In genomic region chr19:32675720-32676185, GRCh38 we compare ENCODE assay signal across 8 cellular contexts. TPM values are rescaled to one million over a fixed set of nuclear protein-coding genes. Genes with fewer than 3 reads are reported as not detected.
DNase-seq lines count a peak whose midpoint lies in the region; ATAC-seq and TF ChIP-seq lines count a peak whose summit lies in the region.

Gene RGS9BP, plus strand, starts transcription at chr19:32675848. Its CDS starts 416 bp downstream, at chr19:32676264.

- H2AFZ ChIP-seq in OCI-LY3 (ENCODE audit: low read depth, low read length) = peak within 1 kb of the TSS; percentile 87

- H4K20me1 ChIP-seq in OCI-LY3 (ENCODE audit: insufficient read depth, low read length) = peaks cover 29% of the 10 kb centered on the region

- peak within 1 kb of the TSS; percentile 86 for H3K9ac ChIP-seq in OCI-LY3 (ENCODE audit: low read length)

- peaks cover 2 to 6% of the 10 kb centered on the region in 2 donors for H3K36me3 Mint-ChIP-seq in activated T-cell treated with anti-CD3 and anti-CD28 coated beads, Interleukin-2, amount 50 U/mL, for 72 hours (ENCODE audit: insufficient read depth in 2 of 2)

- peaks cover 42% of the 10 kb centered on the region for H3K79me2 ChIP-seq in OCI-LY3 (ENCODE audit: low read length)

- peak within 1 kb of the TSS; percentile 98 for H3K4me2 ChIP-seq in OCI-LY3 (ENCODE audit: low read length)

- intact Hi-C loops in esophagus squamous epithelium (cut with DNase I) = no loop called here

- peaks cover 37% of the 10 kb centered on the region for H3K4me1 Mint-ChIP-seq in activated T-cell treated with anti-CD3 and anti-CD28 coated beads, Interleukin-2, amount 50 U/mL, for 72 hours (ENCODE audit: low read depth)

- H3K4me1 ChIP-seq in OCI-LY3 (ENCODE audit: low read length) = peaks cover 11% of the 10 kb centered on the region
- H3K4me1 ChIP-seq in esophagus squamous epithelium = peaks cover 25 to 55% (median 28%) of the 10 kb centered on the region in 3 donors
- peaks cover 4 to 33% of the 10 kb centered on the region in 2 donors for H3K4me1 ChIP-seq in muscle layer of duodenum (ENCODE audit: control insufficient read depth in 1 of 2, insufficient read depth in 2 of 2, low read length in 2 of 2)

- peak within 1 kb of the TSS; percentile 41 for H3K27ac Mint-ChIP-seq in activated T-cell treated with anti-CD3 and anti-CD28 coated beads, Interleukin-2, amount 50 U/mL, for 72 hours

- H3K36me3 ChIP-seq in OCI-LY3 (replicated peaks; ENCODE audit: low read depth, low read length) (no peaks in the 10 kb centered on the region), esophagus squamous epithelium (no peaks in the 10 kb centered on the region), muscle layer of duodenum (ENCODE audit: control insufficient read depth in 1 of 2, insufficient read depth in 2 of 2, low read length in 2 of 2) (no peaks in the 10 kb centered on the region)

- DNase-seq in GDM1 (lab: John Stamatoyannopoulos, UW) = peak; percentile 70
- DNase-seq in activated T-cell treated with anti-CD3 and anti-CD28 coated beads, Interleukin-2, amount 50 U/mL, for 72 hours = peak; percentile 59 to 66
- DNase-seq in esophagus squamous epithelium (lab: John Stamatoyannopoulos, UW) = no peak
- peak; percentile 67 for DNase-seq in stimulated activated naive CD8-positive, alpha-beta T cell treated with anti-CD3 and anti-CD28 coated beads, Interleukin-15, Interleukin-2, amounts not matched to agents 100 U/mL and 50 U/mL, for 24 hours

- no peak for TF ChIP-seq POLR2A in esophagus squamous epithelium (IDR thresholded peaks at IDR 0.05)

- H3K9me3 ChIP-seq in OCI-LY3 (ENCODE audit: insufficient read depth, low read length) (no peaks in the 10 kb centered on the region), esophagus squamous epithelium (no peaks in the 10 kb centered on the region), muscle layer of duodenum (ENCODE audit: control insufficient read depth in 1 of 2, low read length in 2 of 2) (no peaks in the 10 kb centered on the region)

- peaks cover 14% of the 10 kb centered on the region for H3K27me3 Mint-ChIP-seq in activated T-cell treated with anti-CD3 and anti-CD28 coated beads, Interleukin-2, amount 50 U/mL, for 72 hours (ENCODE audit: low read depth)

- ATAC-seq in HG03442 (IDR thresholded peaks at IDR 0.05; ENCODE audit: unreplicated experiment) (peak; percentile 29), GM19455 (IDR thresholded peaks at IDR 0.05; ENCODE audit: unreplicated experiment) (no peak)
- ATAC-seq in activated T-cell treated with anti-CD3 and anti-CD28 coated beads, Interleukin-2, amount 50 U/mL, for 72 hours (replicated peaks in 1 of 2) = peak; percentile 42 to 47
- peak; percentile 30 for ATAC-seq in stimulated activated naive CD8-positive, alpha-beta T cell treated with anti-CD3 and anti-CD28 coated beads, Interleukin-15, Interleukin-2, amounts not matched to agents 100 U/mL and 50 U/mL, for 24 hours

- 0% methylated on average over 7 of the region's 53 CpGs; no CpG with 5 or more reads in 1 of the 2 donors for WGBS in esophagus squamous epithelium, 2 donors

- TF ChIP-seq CTCF in OCI-LY3 (IDR thresholded peaks at IDR 0.05; ENCODE audit: low read depth, low read length) = no peak
- TF ChIP-seq CTCF in esophagus squamous epithelium (IDR thresholded peaks at IDR 0.05) = no peak

- H3K27ac ChIP-seq in OCI-LY3 (ENCODE audit: low read length) (peak within 1 kb of the TSS; percentile 23), esophagus squamous epithelium (peak within 1 kb of the TSS; percentile 85 to 95 (median 92)), muscle layer of duodenum (ENCODE audit: low read length) (peak within 1 kb of the TSS; percentile 31)

- H3K27me3 ChIP-seq in OCI-LY3 (ENCODE audit: low read depth, low read length) = no peaks in the 10 kb centered on the region
- peaks cover 0 to 22% (median 0%) of the 10 kb centered on the region in 4 donors for H3K27me3 ChIP-seq in esophagus squamous epithelium
- H3K27me3 ChIP-seq in muscle layer of duodenum (ENCODE audit: low read depth, low read length) = peaks cover 11% of the 10 kb centered on the region

- H3K4me3 ChIP-seq in OCI-LY3 (ENCODE audit: low read length) (peak within 1 kb of the TSS; percentile 95), esophagus squamous epithelium (peak within 1 kb of the TSS; percentile 69 to 98 (median 86)), muscle layer of duodenum (ENCODE audit: low read depth in 1 of 2, low read length in 2 of 2) (peak within 1 kb of the TSS; percentile 66 to 90)

- H3K4me3 Mint-ChIP-seq in activated T-cell treated with anti-CD3 and anti-CD28 coated beads, Interleukin-2, amount 50 U/mL, for 72 hours = peak within 1 kb of the TSS; percentile 89 to 90

- H3K9me3 Mint-ChIP-seq in activated T-cell treated with anti-CD3 and anti-CD28 coated beads, Interleukin-2, amount 50 U/mL, for 72 hours = no peaks in the 10 kb centered on the region

RNA-seq across cellular contexts. Expression of gene RGS9BP, which starts in this region (rescaled TPM):
- total RNA-seq in activated T-cell treated with anti-CD3 and anti-CD28 coated beads, Interleukin-2, amount 50 U/mL, for 72 hours = under 1 TPM; 0.14 to 0.31 TPM
- total RNA-seq in esophagus squamous epithelium = 1 to 10 TPM in 1 of 4 donors, under 1 TPM in 3; 0.09 to 2.0 (median 0.23) TPM

Comparison
In these comparisons a context has a peak if more than half of its experiments do, and no peak if none do; other contexts are left out.
1. Peak in DNase-seq and ATAC-seq in activated T-cell treated with anti-CD3 and anti-CD28 coated beads, Interleukin-2, amount 50 U/mL, for 72 hours; RNA of the gene not detected or under 1 TPM.
2. H3K27ac ChIP-seq: peak in every context shown above with its lines; median percentile 92 in esophagus squamous epithelium; 31 in muscle layer of duodenum; 23 in OCI-LY3.